8 cellular contexts compared by ENCODE assay signal in genomic region chr17:38701504-38702165, GRCh38. TPM values are rescaled to one million over a fixed set of nuclear protein-coding genes. Genes with fewer than 3 reads are reported as not detected.
DNase-seq lines count a peak whose midpoint lies in the region; ATAC-seq and TF ChIP-seq lines count a peak whose summit lies in the region.

No MANE protein-coding gene starts in this region.

- TF ChIP-seq CTCF in AG09309 (IDR thresholded peaks at IDR 0.05; ENCODE audit: control insufficient read depth, insufficient read depth, low read depth, low read length, missing control alignments) (no peak), choroid plexus epithelial cell (conservative IDR thresholded peaks at IDR 0.05; ENCODE audit: low read depth, low read length) (no peak)

- peak overlapping the region; percentile 55 for H3K4me3 ChIP-seq in AG09309 (ENCODE audit: control insufficient read depth, low read depth, low read length)
- H3K4me3 ChIP-seq in choroid plexus epithelial cell (ENCODE audit: low read depth, low read length), result peak overlapping the region; percentile 67
- peak overlapping the region; percentile 73 for H3K4me3 ChIP-seq in mesodermal cell (ENCODE audit: extremely low read depth, insufficient read depth, low read length, poor library complexity, severe bottlenecking)

- DNase-seq in AG09309 (ENCODE audit: low read depth) (no peak), Kasumi-1 (lab: John Stamatoyannopoulos, UW) (peak; percentile 18 to 28), choroid plexus epithelial cell (ENCODE audit: low read depth) (peak; percentile 28)
- peak; percentile 65 for DNase-seq in stimulated activated CD8-positive, alpha-beta memory T cell treated with anti-CD3 and anti-CD28 coated beads, Interleukin-7, amount 100 ng/mL, for 24 hours (ENCODE audit: low read depth)

- H3K27ac ChIP-seq in mesodermal cell (ENCODE audit: low read depth, low read length, severe bottlenecking), result peak overlapping the region; percentile 29

- H3K4me1 ChIP-seq in mesodermal cell (ENCODE audit: control insufficient read depth, insufficient read depth, low read length, poor library complexity, severe bottlenecking), result peaks cover 12% of the 10 kb centered on the region

- no peaks in the 10 kb centered on the region for H3K36me3 ChIP-seq in mesodermal cell (ENCODE audit: control insufficient read depth, insufficient read depth, low read length)

- no peaks in the 10 kb centered on the region for H3K9me3 ChIP-seq in mesodermal cell (ENCODE audit: control insufficient read depth, low read length)

- 14 to 20% methylated on average over 19 to 24 of the region's 25 CpGs for WGBS in mesodermal cell (ENCODE audit: insufficient coverage in 2 of 2), 2 experiments

- ATAC-seq in GM19025 (IDR thresholded peaks at IDR 0.05; ENCODE audit: low read depth, unreplicated experiment) (peak; percentile 24), HG02981 (IDR thresholded peaks at IDR 0.05; ENCODE audit: unreplicated experiment) (no peak)
- ATAC-seq in activated CD4-positive, CD25-positive, alpha-beta regulatory T cell treated with anti-CD3 and anti-CD28 coated beads, Interleukin-2, amount 50 U/mL, for 24 hours, result peak; percentile 69 to 74

RNA-seq across cellular contexts. Expression of gene MLLT6, which starts 3.4 kb away (rescaled TPM):
- 29.5 TPM for polyA plus RNA-seq in mesodermal cell (2013, experiment 1 of 2)
- 25.8 TPM for polyA plus RNA-seq in mesodermal cell (2013, experiment 2 of 2)

RNA-seq across cellular contexts. Expression of gene EPOP, which starts 26.9 kb away (rescaled TPM):
- 7.0 TPM for polyA plus RNA-seq in mesodermal cell (2013, experiment 1 of 2)
- 5.7 TPM for polyA plus RNA-seq in mesodermal cell (2013, experiment 2 of 2)

RNA-seq across cellular contexts. Expression of gene CISD3, which starts 28.5 kb away (rescaled TPM):
- polyA plus RNA-seq in mesodermal cell (2013, experiment 1 of 2), result 11.4 TPM
- 12.5 TPM for polyA plus RNA-seq in mesodermal cell (2013, experiment 2 of 2)

RNA-seq across cellular contexts. Expression of gene PCGF2, which starts 46.5 kb away (rescaled TPM):
- 63.2 TPM for polyA plus RNA-seq in mesodermal cell (2013, experiment 1 of 2)
- polyA plus RNA-seq in mesodermal cell (2013, experiment 2 of 2), result 51.2 TPM

RNA-seq across cellular contexts. Expression of gene PSMB3, which starts 50.9 kb away (rescaled TPM):
- 253 TPM for polyA plus RNA-seq in mesodermal cell (2013, experiment 1 of 2)
- polyA plus RNA-seq in mesodermal cell (2013, experiment 2 of 2), result 243 TPM
